ENCODE assay signal across 9 cellular contexts in the genomic region with DNA sequence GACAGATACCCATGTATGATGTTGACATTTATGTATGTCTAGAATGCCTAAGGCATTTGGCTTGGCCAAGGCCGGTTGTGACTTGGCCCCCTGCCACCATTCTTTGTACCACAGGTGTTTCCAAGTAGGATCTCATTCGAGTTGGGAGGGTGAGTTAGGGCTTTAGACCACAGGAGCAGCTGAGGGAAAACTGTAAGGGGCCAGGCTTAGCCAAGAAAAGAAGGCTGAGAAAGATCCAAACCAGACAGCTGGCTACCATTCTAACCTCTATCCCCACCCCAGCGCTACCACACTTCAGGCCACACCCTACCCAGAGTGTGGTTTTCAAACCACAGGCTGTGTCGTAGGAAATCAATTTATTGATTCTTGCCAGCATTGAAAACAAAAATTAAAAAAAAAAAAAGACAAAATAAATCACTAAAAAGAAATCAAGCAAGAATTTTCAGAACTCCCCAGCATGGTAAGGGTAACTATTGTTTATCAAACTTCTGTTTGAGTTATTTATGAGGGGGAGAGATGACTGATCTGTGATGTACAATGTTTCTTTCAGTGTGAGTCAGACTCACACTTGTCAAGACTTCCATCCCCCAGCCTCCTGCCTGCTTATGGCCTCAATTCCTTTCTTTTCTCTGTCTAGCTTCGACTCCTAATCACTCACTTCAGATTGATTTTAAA. TPM values are rescaled to one million over a fixed set of nuclear protein-coding genes. Genes with fewer than 3 reads are reported as not detected.
A peak's percentile ranks its signal among the peaks of the same experiment; 100 is the strongest.
DNase-seq lines count a peak whose midpoint lies in the region; ATAC-seq, FAIRE-seq and TF ChIP-seq lines count a peak whose summit lies in the region.
"Had no signal": no experiment of that assay in that cellular context is flagged by ENCODE, and none has a peak within 500 bp of the region (broad histone marks: within the 10 kb centered on the region; RNA-seq: fewer than 3 reads in every experiment).

No MANE protein-coding gene starts in this region.

- intact Hi-C loops in PC-9 (cut with micrococcal nuclease; ENCODE audit: unreplicated experiment) (loop anchor here (1.0 to 2.0 kb wide), 3 partner anchors 45 to 414 kb away; no protein-coding TSS in a partner anchor), GM12878 (cut with micrococcal nuclease; ENCODE audit: unreplicated experiment) (loop anchor here (2.0 kb wide), 1 partner anchor 68 kb away; no protein-coding TSS in a partner anchor), sciatic nerve (cut with DNase I) (no loop called here)

- peak overlapping the region; percentile 37 to 99 (median 69); a peak in 21 of 22 replicates for H3K27ac ChIP-seq in BLaER1 treated with 17β-estradiol and CSF1 and Interleukin-3, amounts not matched to agents 10 nM and 100 nM
- H3K27ac ChIP-seq in PC-9 = peak overlapping the region; percentile 91
- peak overlapping the region; percentile 98 for H3K27ac ChIP-seq in GM12878 (ENCODE audit: control insufficient read depth, insufficient read depth)

- SMC1A ChIA-PET in GM12878 (lab: Charles Lee; ENCODE audit: uncharacterized antibody, unreplicated experiment) = interaction anchor here (0.6 to 24.6 kb wide), 15 partner anchors 9 to 503 kb away, joined by 3 to 595 read pairs (median 5); no protein-coding TSS in a partner anchor

- no peaks in the 10 kb centered on the region for H4K20me1 ChIP-seq in BLaER1 treated with 17β-estradiol and CSF1 and Interleukin-3, amounts not matched to agents 10 nM and 100 nM
- no peaks in the 10 kb centered on the region for H4K20me1 ChIP-seq in PC-9 (ENCODE audit: insufficient read depth)
- no peaks in the 10 kb centered on the region for H4K20me1 ChIP-seq in GM12878 (ENCODE audit: control insufficient read depth, insufficient read depth)

- no peak overlapping the region for H3K4me3 ChIP-seq in BLaER1 treated with 17β-estradiol and CSF1 and Interleukin-3, amounts not matched to agents 10 nM and 100 nM
- H3K4me3 ChIP-seq in PC-9 (peak overlapping the region; percentile 23; the same call in 1 of the 2 replicates), GM12878 (peak overlapping the region; percentile 26; the same call in 1 of the 2 replicates)
- H3K4me3 ChIP-seq: HAP-1 had no signal

- H3K79me2 ChIP-seq in PC-9 (ENCODE audit: low read depth) = no peaks in the 10 kb centered on the region
- H3K79me2 ChIP-seq in GM12878 (ENCODE audit: control insufficient read depth, insufficient read depth, low read length) = no peaks in the 10 kb centered on the region

- H3K36me3 ChIP-seq in BLaER1 treated with 17β-estradiol and CSF1 and Interleukin-3, amounts not matched to agents 10 nM and 100 nM = 0 out of 22 replicates have a peak, but pooled peaks cover 0 to 4% (median 0%) of the 10 kb centered on the region in 11 experiments
- H3K36me3 ChIP-seq in PC-9 (ENCODE audit: low read depth) (no peaks in the 10 kb centered on the region), GM12878 (ENCODE audit: control insufficient read depth in 2 of 2, insufficient read depth in 2 of 2, low read length in 1 of 2) (no peaks in the 10 kb centered on the region)
- H3K36me3 ChIP-seq: HAP-1 had no signal

- RAD21 ChIA-PET in GM12878 (lab: Charles Lee; ENCODE audit: unreplicated experiment) = interaction anchor here (0.9 to 23.0 kb wide), 14 partner anchors 14 to 508 kb away, joined by 3 to 562 read pairs (median 8); no protein-coding TSS in a partner anchor

- H3K9me2 ChIP-seq in PC-9 (ENCODE audit: insufficient read depth) = no peaks in the 10 kb centered on the region

- peaks cover 42% of the 10 kb centered on the region for H3F3A ChIP-seq in PC-9 (ENCODE audit: insufficient read depth, low read depth)

- DNase-seq in PC-9 (peak; percentile 85 to 88), GM12878 (ENCODE audit: low read depth, low spot score) (no peak), sciatic nerve (ENCODE audit: low spot score) (no peak), HK-2 (ENCODE audit: unreplicated experiment) (no peak), NCI-H774 (lab: John Stamatoyannopoulos, UW) (no peak)

- H3K27me3 ChIP-seq in BLaER1 treated with 17β-estradiol and CSF1 and Interleukin-3, amounts not matched to agents 10 nM and 100 nM = peaks cover 0 to 31% (median 0%) of the 10 kb centered on the region in 11 experiments; a peak in 4 of 22 replicates
- H3K27me3 ChIP-seq in PC-9 (ENCODE audit: insufficient read depth, low read depth) (no peaks in the 10 kb centered on the region), GM12878 (replicated peaks in 1 of 2; ENCODE audit: control insufficient read depth in 2 of 2, insufficient read depth in 2 of 2, low read length in 1 of 2) (no peaks in the 10 kb centered on the region)

- POLR2A ChIA-PET in PC-9 (lab: Charles Lee; ENCODE audit: unreplicated experiment) (interaction anchor here (0.6 kb wide), 1 partner anchor 38 kb away, joined by 3 read pairs; no protein-coding TSS in a partner anchor), GM12878 (lab: Charles Lee) (interaction anchor here (0.6 to 13.6 kb wide), 13 partner anchors 14 to 280 kb away, joined by 3 to 157 read pairs (median 5); no protein-coding TSS in a partner anchor)

- H2AFZ ChIP-seq in PC-9 = peak overlapping the region; percentile 56; the same call in 1 of the 2 replicates
- peak overlapping the region; percentile 17 for H2AFZ ChIP-seq in GM12878 (ENCODE audit: control insufficient read depth, low read depth, low read length)

- peak; percentile 88 for FAIRE-seq in GM12878 (lab: Jason Lieb, UNC)

- BruUV-seq in PC-9 (replicated peaks; lab: Mats Ljungman, UMichigan) = no TSS peak
- no TSS peak for BruUV-seq in GM12878 (replicated peaks; lab: Mats Ljungman, UMichigan)

- H3K4me1 ChIP-seq in BLaER1 treated with 17β-estradiol and CSF1 and Interleukin-3, amounts not matched to agents 10 nM and 100 nM = peaks cover 57 to 75% (median 66%) of the 10 kb centered on the region in 10 experiments
- H3K4me1 ChIP-seq in PC-9 (replicated peaks; ENCODE audit: insufficient read depth) = peaks cover 56% of the 10 kb centered on the region
- H3K4me1 ChIP-seq in GM12878 (ENCODE audit: control insufficient read depth, insufficient read depth, low read length) = peaks cover 68% of the 10 kb centered on the region

- no peak; the same call in 1 of the 2 replicates for TF ChIP-seq RAD21 in GM12878 (IDR thresholded peaks at IDR 0.05; ENCODE audit: insufficient read depth, low read depth, low read length)

- H3K4me2 ChIP-seq in BLaER1 treated with 17β-estradiol and CSF1 and Interleukin-3, amounts not matched to agents 10 nM and 100 nM = peak overlapping the region; percentile 69 to 78 (median 74)
- H3K4me2 ChIP-seq in PC-9 = peak overlapping the region; percentile 68
- H3K4me2 ChIP-seq in GM12878 (ENCODE audit: control insufficient read depth, insufficient read depth) = peak overlapping the region; percentile 75

- peak; percentile 68 to 87; a peak in 3 of 4 replicates for TF ChIP-seq EP300 in GM12878 (IDR thresholded peaks at IDR 0.05; ENCODE audit: borderline replicate concordance in 1 of 2, control insufficient read depth in 1 of 2, low read depth in 2 of 2, low read length in 2 of 2)

- in situ Hi-C loops in GM12878 (cut with MboI) = no loop called here

- H3K9me3 ChIP-seq in BLaER1 treated with 17β-estradiol and CSF1 and Interleukin-3, amounts not matched to agents 10 nM and 100 nM (replicated peaks in 1 of 11) = peaks cover 18 to 28% (median 23%) of the 10 kb centered on the region in 11 experiments
- H3K9me3 ChIP-seq in PC-9 (ENCODE audit: insufficient read depth, low read depth) (no peaks in the 10 kb centered on the region), GM12878 (replicated peaks; ENCODE audit: control insufficient read depth, insufficient read depth, low read length) (no peaks in the 10 kb centered on the region; the same call in 2 of the 3 replicates)

- WGBS in GM12878 (ENCODE audit: insufficient coverage, insufficient replicate concordance, low lambda C conversion rate, missing lambda C conversion rate) = 0% methylated on average over 5 of the region's 5 CpGs

- ATAC-seq in GM19035 (IDR thresholded peaks at IDR 0.05; ENCODE audit: unreplicated experiment) = peak; percentile 68
- peak; percentile 75 for ATAC-seq in HG03175 (IDR thresholded peaks at IDR 0.05; ENCODE audit: unreplicated experiment)
- peak; percentile 74 for ATAC-seq in GM12878
- ATAC-seq in sciatic nerve = peak; percentile 26

- CTCF ChIA-PET in PC-9 (lab: Charles Lee) (no interaction called here), GM12878 (lab: Yijun Ruan, JAX) (interaction anchor here (0.7 to 6.0 kb wide), 14 partner anchors 9 to 98 kb away, joined by 3 to 35 read pairs (median 4); no protein-coding TSS in a partner anchor)

- H3K9ac ChIP-seq in BLaER1 treated with 17β-estradiol and CSF1 and Interleukin-3, amounts not matched to agents 10 nM and 100 nM = peak overlapping the region in 8 of 11 experiments; percentile 12 to 50 (median 38); a peak in 11 of 22 replicates
- H3K9ac ChIP-seq in GM12878 (ENCODE audit: control insufficient read depth, insufficient read depth, low read length) = peak overlapping the region; percentile 80

- no peak for TF ChIP-seq POLR2A in GM12878 (IDR thresholded peaks at IDR 0.05; ENCODE audit: low read depth, low read length)

- no peak for TF ChIP-seq CTCF in PC-9 (conservative IDR thresholded peaks at IDR 0.05)
- no peak for TF ChIP-seq CTCF in GM12878 (IDR thresholded peaks at IDR 0.05 in 2 of 3, conservative IDR thresholded peaks at IDR 0.05 in 1 of 3; ENCODE audit: control insufficient read depth in 2 of 3, extremely low read depth in 1 of 3, insufficient read depth in 1 of 3, low read depth in 3 of 3, low read length in 3 of 3)

RNA-seq across cellular contexts. Expression of gene TMSB4X, which starts 9.9 kb away (rescaled TPM):
- total RNA-seq in PC-9 (2021) (2,589 and 3,588 TPM in 2 replicates), GM12878 (2014; rRNA removed) (20,095 and 20,513 TPM in 2 replicates), GM12878 (2014; rRNA removed; fragmentation: Illumina TruSeq; extraction: Trizol) (14,081 and 14,526 TPM in 2 replicates), GM12878 (2021) (15,676 and 15,778 TPM in 2 replicates), sciatic nerve (3,078 TPM)
- total RNA-seq in GM12878 (2013; cell fraction: nucleolus; rRNA removed) = 726 and 815 TPM in 2 replicates
- polyA plus RNA-seq in GM12878 (2011; ENCODE audit: low read depth) = 20,663 TPM
- polyA plus RNA-seq in GM12878 (2011; rRNA removed) (13,924 and 13,999 TPM in 2 replicates), GM12878 (2014; fragmentation: Illumina TruSeq; extraction: Trizol) (22,521 and 25,739 TPM in 2 replicates), GM12878 (2014; fragmentation: Nextera tagmentation; extraction: Ambion mirVana) (over 10,000 TPM; 32,576 to 35,408 TPM), GM12878 (2014; rRNA removed) (21,672 and 21,926 TPM in 2 replicates), GM12878 (2016; fragmentation: Nextera tagmentation; extraction: Ambion mirVana) (over 10,000 TPM; 35,271 to 37,234 TPM)
- 6,321 and 8,073 TPM in 2 replicates for polyA plus RNA-seq in GM12878 (2011; cell fraction: cytosol; rRNA removed)
- 2,770 and 4,943 TPM in 2 replicates for polyA plus RNA-seq in GM12878 (2011; cell fraction: nucleus; rRNA removed)
- 18,326 and 24,333 TPM in 2 replicates for polyA plus RNA-seq in GM12878 (2012)
- polyA minus RNA-seq in GM12878 (2011; rRNA and poly(A)+ RNA removed) = 5,151 and 6,646 TPM in 2 replicates
- polyA minus RNA-seq in GM12878 (2011; cell fraction: cytosol; rRNA and poly(A)+ RNA removed) = 2,250 and 2,391 TPM in 2 replicates
- 1,575 and 1,669 TPM in 2 replicates for polyA minus RNA-seq in GM12878 (2011; cell fraction: nucleus; rRNA and poly(A)+ RNA removed)

RNA-seq across cellular contexts. Expression of gene FAM9C, which starts 59.7 kb away (rescaled TPM):
- total RNA-seq in PC-9 (2021) (not detected in 2 replicates), GM12878 (2014; rRNA removed) (not detected in 2 replicates), GM12878 (2014; rRNA removed; fragmentation: Illumina TruSeq; extraction: Trizol) (not detected in 2 replicates), GM12878 (2021) (not detected in 2 replicates), sciatic nerve (not detected)
- 0.61 and 0.65 TPM in 2 replicates for total RNA-seq in GM12878 (2013; cell fraction: nucleolus; rRNA removed)
- polyA plus RNA-seq in GM12878 (2011; ENCODE audit: low read depth) = not detected
- polyA plus RNA-seq in GM12878 (2011; rRNA removed) (0.03 and 0.10 TPM in 2 replicates), GM12878 (2014; fragmentation: Illumina TruSeq; extraction: Trizol) (0.01 and 0.11 TPM in 2 replicates), GM12878 (2014; fragmentation: Nextera tagmentation; extraction: Ambion mirVana) (not detected), GM12878 (2014; rRNA removed) (0.04 TPM in 1 of 2 replicates, not detected in the other), GM12878 (2016; fragmentation: Nextera tagmentation; extraction: Ambion mirVana) (not detected)
- polyA plus RNA-seq in GM12878 (2011; cell fraction: cytosol; rRNA removed) = 0.01 TPM in 1 of 2 replicates, not detected in the other
- polyA plus RNA-seq in GM12878 (2011; cell fraction: nucleus; rRNA removed) = 0.07 and 0.10 TPM in 2 replicates
- polyA plus RNA-seq in GM12878 (2012) = 0.31 TPM in 1 of 2 replicates, not detected in the other
- not detected in 2 replicates for polyA minus RNA-seq in GM12878 (2011; rRNA and poly(A)+ RNA removed)
- not detected in 2 replicates for polyA minus RNA-seq in GM12878 (2011; cell fraction: cytosol; rRNA and poly(A)+ RNA removed)
- not detected in 2 replicates for polyA minus RNA-seq in GM12878 (2011; cell fraction: nucleus; rRNA and poly(A)+ RNA removed)

Comparison
In these comparisons a context has a peak if more than half of its experiments do, and no peak if none do; other contexts are left out.
1. H3K4me3 ChIP-seq: peak in PC-9 (single experiment) and GM12878 (single experiment); none in BLaER1 treated with 17β-estradiol and CSF1 and Interleukin-3, amounts not matched to agents 10 nM and 100 nM (0 of 10).
2. DNase-seq: peak in PC-9 (2 of 2); none in GM12878 (single experiment), sciatic nerve (single experiment), HK-2 (single experiment) and NCI-H774 (single experiment).
3. Peak in every context shown above with its lines, with median percentiles within 50 percentile points of each other: H3K27ac ChIP-seq, H3K4me2 ChIP-seq and ATAC-seq.